ENCODE assay signal across 22 cellular contexts in genomic region chr10:111072232-111072631, GRCh38. TPM values are rescaled to one million over a fixed set of nuclear protein-coding genes. Genes with fewer than 3 reads are reported as not detected.
DNase-seq lines count a peak whose midpoint lies in the region; ATAC-seq and TF ChIP-seq lines count a peak whose summit lies in the region.
"Had no signal": no experiment of that assay in that cellular context is flagged by ENCODE, and none has a peak within 500 bp of the region (broad histone marks: within the 10 kb centered on the region; RNA-seq: fewer than 3 reads in every experiment).

No MANE protein-coding gene starts in this region.

- H3K36me3 Mint-ChIP-seq in natural killer cell treated with Interleukin-12 subunit alpha and Interleukin-12 subunit beta and Interleukin-15 and Interleukin-18, amount 100 ng/mL, for 72 hours: no peaks in the 10 kb centered on the region
- H3K36me3 Mint-ChIP-seq: CD14-positive monocyte, T-cell had no signal

- no peak for ATAC-seq in mucosa of descending colon
- no peak for ATAC-seq in natural killer cell treated with Interleukin-12 subunit alpha and Interleukin-12 subunit beta and Interleukin-15 and Interleukin-18, amount 100 ng/mL, for 72 hours
- ATAC-seq: SK-N-SH treated with all-trans-retinoic acid at 6 μM for 48 hours, T-cell had no signal

- TF ChIP-seq CTCF in mucosa of descending colon (IDR thresholded peaks at IDR 0.05): no peak

- H3K27ac Mint-ChIP-seq in natural killer cell treated with Interleukin-12 subunit alpha and Interleukin-12 subunit beta and Interleukin-15 and Interleukin-18, amount 100 ng/mL, for 72 hours: no peak overlapping the region
- H3K27ac Mint-ChIP-seq: CD14-positive monocyte, T-cell had no signal

- no peaks in the 10 kb centered on the region for H3K36me3 ChIP-seq in mucosa of descending colon (ENCODE audit: low read depth)
- H3K36me3 ChIP-seq: HAP-1 had no signal

- peaks cover 11% of the 10 kb centered on the region for H3K4me1 ChIP-seq in mucosa of descending colon (ENCODE audit: low read depth)
- H3K4me1 ChIP-seq: HAP-1 had no signal

- peak; percentile 6 for DNase-seq in NCI-H1105 treated with DMSO at 0.1 percent for 48 hours (lab: John Stamatoyannopoulos, UW)
- DNase-seq in NCI-H1105 (lab: John Stamatoyannopoulos, UW): no peak
- peak; percentile 50 for DNase-seq in DMS 273 (lab: John Stamatoyannopoulos, UW; ENCODE audit: unreplicated experiment)
- DNase-seq in NCI-H345 treated with DMSO at 0.1 percent for 48 hours (lab: John Stamatoyannopoulos, UW; ENCODE audit: unreplicated experiment): peak; percentile 43
- peak; percentile 14 for DNase-seq in kidney tubule cell (ENCODE audit: low spot score)
- no peak for DNase-seq in mucosa of descending colon
- no peak for DNase-seq in natural killer cell treated with Interleukin-12 subunit alpha and Interleukin-12 subunit beta and Interleukin-15 and Interleukin-18, amount 100 ng/mL, for 72 hours (ENCODE audit: low spot score)
- no peak for DNase-seq in head of caudate nucleus
- DNase-seq: GDM1, Kasumi-1, NCI-H1436, NCI-H2081 treated with DMSO at 0.1 percent for 48 hours, NCI-H446, NCI-H526 treated with DMSO at 0.1 percent for 48 hours, RPMI8226, SHP77 treated with DMSO at 0.1 percent for 48 hours, T-cell had no signal

- H3K27me3 Mint-ChIP-seq in natural killer cell treated with Interleukin-12 subunit alpha and Interleukin-12 subunit beta and Interleukin-15 and Interleukin-18, amount 100 ng/mL, for 72 hours: peaks cover 31 to 43% of the 10 kb centered on the region in 2 donors

- intact Hi-C loops in mucosa of descending colon (cut with DNase I, micrococcal nuclease) (no loop called here), head of caudate nucleus (cut with DNase I) (no loop called here)

- H3K9me3 ChIP-seq in mucosa of descending colon: no peaks in the 10 kb centered on the region
- H3K9me3 ChIP-seq: HAP-1 had no signal

- H3K4me3 Mint-ChIP-seq in natural killer cell treated with Interleukin-12 subunit alpha and Interleukin-12 subunit beta and Interleukin-15 and Interleukin-18, amount 100 ng/mL, for 72 hours: no peak overlapping the region
- H3K4me3 Mint-ChIP-seq: CD14-positive monocyte, T-cell had no signal

- no peaks in the 10 kb centered on the region for H3K4me1 Mint-ChIP-seq in natural killer cell treated with Interleukin-12 subunit alpha and Interleukin-12 subunit beta and Interleukin-15 and Interleukin-18, amount 100 ng/mL, for 72 hours (ENCODE audit: low read depth in 2 of 2)

- H3K4me3 ChIP-seq in mucosa of descending colon: no peak overlapping the region
- H3K4me3 ChIP-seq: HAP-1 had no signal

- no peaks in the 10 kb centered on the region for H3K9me3 Mint-ChIP-seq in natural killer cell treated with Interleukin-12 subunit alpha and Interleukin-12 subunit beta and Interleukin-15 and Interleukin-18, amount 100 ng/mL, for 72 hours

RNA-seq across cellular contexts. Expression of gene ADRA2A, which starts 4.6 kb away (rescaled TPM):
- 10 to 100 TPM; 10.9 to 16.2 (median 12.8) TPM for total RNA-seq in mucosa of descending colon
- not detected for total RNA-seq in natural killer cell treated with Interleukin-12 subunit alpha and Interleukin-12 subunit beta and Interleukin-15 and Interleukin-18, amount 100 ng/mL, for 72 hours
- total RNA-seq: Daoy, PC-3 had no signal

Comparison
In these comparisons a context has a peak if more than half of its experiments do, and no peak if none do; other contexts are left out.
1. DNase-seq: peak in NCI-H1105 treated with DMSO at 0.1 percent for 48 hours (single experiment), DMS 273 (single experiment), NCI-H345 treated with DMSO at 0.1 percent for 48 hours (single experiment) and kidney tubule cell (single experiment); none in NCI-H1105 (single experiment), mucosa of descending colon (0 of 3), natural killer cell treated with Interleukin-12 subunit alpha and Interleukin-12 subunit beta and Interleukin-15 and Interleukin-18, amount 100 ng/mL, for 72 hours (single experiment) and head of caudate nucleus (0 of 42).
2. RNA of gene ADRA2A, which starts 4.6 kb away (total RNA-seq): 10.9 to 16.2 TPM in mucosa of descending colon; not detected in natural killer cell treated with Interleukin-12 subunit alpha and Interleukin-12 subunit beta and Interleukin-15 and Interleukin-18, amount 100 ng/mL, for 72 hours; every median in the first group is over 10 times any median in the second.